Comparison of ENCODE assay signal across 15 cellular contexts in genomic region chr17:76026714-76027158, GRCh38. TPM values are rescaled to one million over a fixed set of nuclear protein-coding genes. Genes with fewer than 3 reads are reported as not detected.
DNase-seq lines count a peak whose midpoint lies in the region; ATAC-seq and TF ChIP-seq lines count a peak whose summit lies in the region.
"Had no signal": no experiment of that assay in that cellular context is flagged by ENCODE, and none has a peak within 500 bp of the region (broad histone marks: within the 10 kb centered on the region; RNA-seq: fewer than 3 reads in every experiment).

No MANE protein-coding gene starts in this region.

- TF ChIP-seq CTCF in epithelial cell of proximal tubule (conservative IDR thresholded peaks at IDR 0.05; ENCODE audit: low read depth, low read length) (peak; percentile 37), vagina (IDR thresholded peaks at IDR 0.05) (no peak), coronary artery (IDR thresholded peaks at IDR 0.05) (no peak)

- intact Hi-C loops in vagina (cut with DNase I), result no loop called here

- no peaks in the 10 kb centered on the region for H3K36me3 ChIP-seq in mucosa of stomach (ENCODE audit: control insufficient read depth, insufficient read depth, low read length)
- no peaks in the 10 kb centered on the region for H3K36me3 ChIP-seq in vagina

- peak overlapping the region; percentile 85 for H3K27ac ChIP-seq in vagina
- no peak overlapping the region for H3K27ac ChIP-seq in coronary artery

- no peak for TF ChIP-seq POLR2A in vagina (IDR thresholded peaks at IDR 0.05)

- H3K4me1 ChIP-seq in mucosa of stomach (ENCODE audit: control insufficient read depth, insufficient read depth, low read length), result peaks cover 33% of the 10 kb centered on the region
- H3K4me1 ChIP-seq in vagina, result peaks cover 16% of the 10 kb centered on the region

- DNase-seq in DMS53 (lab: John Stamatoyannopoulos, UW), result peak; percentile 68
- DNase-seq in DMS53 treated with DMSO at 0.1 percent for 48 hours (lab: John Stamatoyannopoulos, UW; ENCODE audit: unreplicated experiment), result no peak
- DNase-seq in epithelial cell of proximal tubule (ENCODE audit: low read depth), result no peak
- DNase-seq in vagina (ENCODE audit: extremely low spot score in 2 of 2), result no peak
- no peak for DNase-seq in coronary artery (ENCODE audit: low spot score)
- no peak for DNase-seq in kidney glomerular epithelial cell (lab: John Stamatoyannopoulos, UW)
- DNase-seq: 8988T; activated gamma-delta T cell; aorta; CD8-positive, alpha-beta T cell; GDM1; NCI-H1092; stimulated activated CD4-positive, alpha-beta T cell treated with anti-CD3 and anti-CD28 coated beads, Interleukin-15, amount 100 ng/mL, for 24 hours had no signal

- H3K27me3 ChIP-seq in mucosa of stomach (ENCODE audit: control insufficient read depth, insufficient read depth, low read length) (no peaks in the 10 kb centered on the region), vagina (no peaks in the 10 kb centered on the region)

- ATAC-seq in HG03108 (IDR thresholded peaks at IDR 0.05; ENCODE audit: unreplicated experiment), result no peak
- ATAC-seq: CD8-positive, alpha-beta T cell had no signal

- H3K4me3 ChIP-seq in epithelial cell of proximal tubule (ENCODE audit: low read depth, low read length) (peak overlapping the region; percentile 63), mucosa of stomach (ENCODE audit: low read length) (no peak overlapping the region), vagina (peak overlapping the region; percentile 19 to 51), coronary artery (no peak overlapping the region)

- peak overlapping the region; percentile 68 for H3K9ac ChIP-seq in mucosa of stomach (ENCODE audit: low read length)

- no peaks in the 10 kb centered on the region for H3K9me3 ChIP-seq in mucosa of stomach (ENCODE audit: control insufficient read depth, low read length)
- H3K9me3 ChIP-seq in vagina, result no peaks in the 10 kb centered on the region

RNA-seq across cellular contexts. Expression of gene EVPL, which starts 0.4 kb away (rescaled TPM):
- total RNA-seq in epithelial cell of proximal tubule (22.2 and 24.8 TPM in 2 replicates), vagina (115 TPM)

RNA-seq across cellular contexts. Expression of gene CDK3, which starts 26.1 kb away (rescaled TPM):
- 0.17 and 1.7 TPM in 2 replicates for total RNA-seq in epithelial cell of proximal tubule
- 3.2 TPM for total RNA-seq in vagina

RNA-seq across cellular contexts. Expression of gene SRP68, which starts 45.6 kb away (rescaled TPM):
- 15.3 and 32.6 TPM in 2 replicates for total RNA-seq in epithelial cell of proximal tubule
- total RNA-seq in vagina, result 52.8 TPM

RNA-seq across cellular contexts. Expression of gene TEN1, which starts 47.7 kb away (rescaled TPM):
- total RNA-seq in epithelial cell of proximal tubule (25.3 and 41.6 TPM in 2 replicates), vagina (10.3 TPM)

RNA-seq across cellular contexts. Expression of gene ACOX1, which starts 47.8 kb away (rescaled TPM):
- total RNA-seq in epithelial cell of proximal tubule, result 22.2 and 35.1 TPM in 2 replicates
- 50.6 TPM for total RNA-seq in vagina

Comparison
In these comparisons a context has a peak if more than half of its experiments do, and no peak if none do; other contexts are left out.
1. H3K4me3 ChIP-seq: peak in epithelial cell of proximal tubule (single experiment) and vagina (2 of 2); none in mucosa of stomach (single experiment) and coronary artery (single experiment).